Comparison of ENCODE assay signal across 10 cellular contexts in genomic region chr4:83561381-83561780, GRCh38. TPM values are rescaled to one million over a fixed set of nuclear protein-coding genes. Genes with fewer than 3 reads are reported as not detected.
DNase-seq lines count a peak whose midpoint lies in the region; TF ChIP-seq lines count a peak whose summit lies in the region.
"Had no signal": no experiment of that assay in that cellular context is flagged by ENCODE, and none has a peak within 500 bp of the region (broad histone marks: within the 10 kb centered on the region; RNA-seq: fewer than 3 reads in every experiment).

No MANE protein-coding gene starts in this region.

- no peaks in the 10 kb centered on the region for H3K27me3 ChIP-seq in esophagus muscularis mucosa

- peaks cover 0 to 7% (median 0%) of the 10 kb centered on the region in 4 donors for H3K4me1 ChIP-seq in esophagus muscularis mucosa

- no peaks in the 10 kb centered on the region for H3K9me3 ChIP-seq in esophagus muscularis mucosa

- no peak for TF ChIP-seq EP300 in esophagus muscularis mucosa (IDR thresholded peaks at IDR 0.05)

- no peak for TF ChIP-seq CTCF in epithelial cell of proximal tubule (conservative IDR thresholded peaks at IDR 0.05; ENCODE audit: low read depth, low read length)
- TF ChIP-seq CTCF in esophagus muscularis mucosa (IDR thresholded peaks at IDR 0.05), result no peak
- no peak for TF ChIP-seq CTCF in coronary artery (IDR thresholded peaks at IDR 0.05)

- H3K27ac ChIP-seq in esophagus muscularis mucosa (replicated peaks in 1 of 4) (no peak overlapping the region), coronary artery (no peak overlapping the region)

- no peak for TF ChIP-seq POLR2A in esophagus muscularis mucosa (IDR thresholded peaks at IDR 0.05; ENCODE audit: low read depth)

- no peaks in the 10 kb centered on the region for H3K36me3 ChIP-seq in esophagus muscularis mucosa

- intact Hi-C loops in esophagus muscularis mucosa (cut with DNase I), result no loop called here

- DNase-seq in NCI-H2196 (lab: John Stamatoyannopoulos, UW; ENCODE audit: unreplicated experiment), result peak; percentile 1
- no peak for DNase-seq in NCI-H2196 treated with DMSO at 0.1 percent for 48 hours (lab: John Stamatoyannopoulos, UW; ENCODE audit: unreplicated experiment)
- peak; percentile 68 to 85 for DNase-seq in NOMO-1 (lab: John Stamatoyannopoulos, UW; ENCODE audit: unreplicated experiment in 2 of 2)
- peak; percentile 85 for DNase-seq in epithelial cell of proximal tubule (ENCODE audit: low read depth)
- peak; percentile 29 for DNase-seq in pulmonary artery endothelial cell (ENCODE audit: low read depth, low spot score)
- DNase-seq in esophagus muscularis mucosa (ENCODE audit: extremely low spot score), result no peak
- DNase-seq in coronary artery (ENCODE audit: low spot score), result no peak
- DNase-seq in iPS-NIHi7 (ENCODE audit: extremely low spot score), result no peak
- DNase-seq: central memory CD4-positive, alpha-beta T cell; naive thymus-derived CD8-positive, alpha-beta T cell had no signal

- H3K4me3 ChIP-seq in epithelial cell of proximal tubule (ENCODE audit: low read depth, low read length) (no peak overlapping the region), esophagus muscularis mucosa (no peak overlapping the region), coronary artery (no peak overlapping the region)

- WGBS in esophagus muscularis mucosa, result 60% methylated on average over 2 of the region's 2 CpGs

RNA-seq across cellular contexts. Expression of gene GPAT3, which starts 25.5 kb away (rescaled TPM):
- total RNA-seq in epithelial cell of proximal tubule (26.4 and 45.9 TPM in 2 replicates), pulmonary artery endothelial cell (6.1 and 13.9 TPM in 2 replicates), esophagus muscularis mucosa (1 to 10 TPM; 3.7 to 7.5 (median 5.4) TPM)

Comparison
In these comparisons a context has a peak if more than half of its experiments do, and no peak if none do; other contexts are left out.
1. DNase-seq: peak in NCI-H2196 (single experiment), NOMO-1 (2 of 2), epithelial cell of proximal tubule (single experiment) and pulmonary artery endothelial cell (single experiment); none in NCI-H2196 treated with DMSO at 0.1 percent for 48 hours (single experiment), esophagus muscularis mucosa (single experiment), coronary artery (single experiment) and iPS-NIHi7 (single experiment).